In the genomic region with DNA sequence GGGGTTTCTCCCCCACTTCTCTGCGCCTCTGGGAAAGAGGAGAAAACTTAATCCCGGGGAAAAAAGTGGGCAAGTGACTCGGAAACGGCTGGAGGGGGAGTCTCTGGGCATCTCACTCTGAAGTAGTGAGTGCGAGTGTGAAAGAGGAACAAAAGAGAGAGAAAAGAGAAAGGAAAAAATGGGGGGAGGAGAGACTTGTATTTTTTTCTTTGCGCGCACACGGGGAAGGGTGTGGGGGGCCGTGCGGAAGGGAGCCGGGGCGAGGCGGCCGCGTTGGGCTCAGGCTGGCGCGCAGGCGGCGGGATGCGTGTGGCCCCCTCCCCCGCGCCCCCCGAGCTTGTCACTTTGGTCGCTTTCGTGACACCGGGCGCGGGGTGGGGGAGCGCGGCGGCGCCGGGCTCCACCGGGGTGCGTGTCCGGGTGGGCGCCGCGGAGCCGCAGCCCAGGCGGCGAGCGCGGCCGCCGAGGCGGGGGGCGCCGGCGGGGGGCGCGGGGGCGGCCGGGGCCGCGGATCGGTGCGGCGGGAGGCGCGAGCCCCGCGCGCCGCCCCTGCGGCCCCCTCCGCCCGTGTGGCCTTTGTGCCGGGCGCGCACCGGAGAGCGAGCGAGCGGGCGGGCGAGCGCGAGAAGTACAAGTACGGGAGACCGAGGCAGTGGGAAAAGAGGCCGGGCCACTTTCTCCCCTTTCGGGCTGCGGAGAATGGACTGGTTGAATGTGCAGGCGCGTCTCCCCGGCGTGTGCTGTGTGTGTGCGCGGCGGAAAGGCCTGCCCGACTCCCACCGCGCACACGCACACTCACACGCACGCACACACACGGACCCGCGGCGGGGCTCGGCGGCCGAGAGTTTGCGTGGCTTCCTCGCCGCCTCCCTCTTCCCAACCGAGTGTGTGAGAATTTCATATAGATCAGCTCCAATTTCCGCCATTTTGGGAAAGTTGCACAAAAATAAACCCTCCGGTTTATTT, we compare ENCODE assay signal across 8 cellular contexts. TPM values are rescaled to one million over a fixed set of nuclear protein-coding genes. Genes with fewer than 3 reads are reported as not detected.
DNase-seq lines count a peak whose midpoint lies in the region; ATAC-seq and TF ChIP-seq lines count a peak whose summit lies in the region.

No MANE protein-coding gene starts in this region.

- ATAC-seq in GM18498 (IDR thresholded peaks at IDR 0.05; ENCODE audit: unreplicated experiment) (peak; percentile 32), HG02610 (IDR thresholded peaks at IDR 0.05; ENCODE audit: unreplicated experiment) (peak; percentile 27), HG02840 (IDR thresholded peaks at IDR 0.05; ENCODE audit: low FRiP score, unreplicated experiment) (no peak)
- ATAC-seq in activated T-cell treated with anti-CD3 and anti-CD28 coated beads, Interleukin-2, amount 50 U/mL, for 4 hours: peak; percentile 38 to 39

- peaks cover 9% of the 10 kb centered on the region for H3K36me3 Mint-ChIP-seq in activated T-cell treated with anti-CD3 and anti-CD28 coated beads, Interleukin-2, amount 50 U/mL, for 4 hours (ENCODE audit: insufficient read depth)

- H3K4me1 ChIP-seq in esophagus muscularis mucosa (peaks cover 0 to 10% (median 7%) of the 10 kb centered on the region in 4 donors), muscle layer of duodenum (ENCODE audit: control insufficient read depth in 1 of 2, insufficient read depth in 2 of 2, low read length in 2 of 2) (peaks cover 0 to 5% of the 10 kb centered on the region in 2 donors), testis (no peaks in the 10 kb centered on the region)

- H3K27ac ChIP-seq in esophagus muscularis mucosa (replicated peaks in 1 of 4) (peak overlapping the region; percentile 69 to 81 (median 78)), muscle layer of duodenum (ENCODE audit: low read length) (peak overlapping the region; percentile 89), testis (peak overlapping the region; percentile 84 to 86)

- H3K27me3 ChIP-seq in esophagus muscularis mucosa (no peaks in the 10 kb centered on the region), muscle layer of duodenum (ENCODE audit: low read depth, low read length) (no peaks in the 10 kb centered on the region), testis (no peaks in the 10 kb centered on the region)

- H3K4me3 ChIP-seq in esophagus muscularis mucosa (peak overlapping the region; percentile 68 to 93 (median 84)), muscle layer of duodenum (ENCODE audit: low read depth in 1 of 2, low read length in 2 of 2) (peak overlapping the region; percentile 86 to 99), testis (peak overlapping the region; percentile 78 to 92)

- peaks cover 19% of the 10 kb centered on the region for H3K4me1 Mint-ChIP-seq in activated T-cell treated with anti-CD3 and anti-CD28 coated beads, Interleukin-2, amount 50 U/mL, for 4 hours (ENCODE audit: low read depth)

- peak overlapping the region; percentile 100 for H3K4me3 Mint-ChIP-seq in activated T-cell treated with anti-CD3 and anti-CD28 coated beads, Interleukin-2, amount 50 U/mL, for 4 hours

- H3K9me3 Mint-ChIP-seq in activated T-cell treated with anti-CD3 and anti-CD28 coated beads, Interleukin-2, amount 50 U/mL, for 4 hours: no peaks in the 10 kb centered on the region

- H3K9me3 ChIP-seq in esophagus muscularis mucosa: no peaks in the 10 kb centered on the region
- no peaks in the 10 kb centered on the region for H3K9me3 ChIP-seq in muscle layer of duodenum (ENCODE audit: control insufficient read depth in 1 of 2, low read length in 2 of 2)
- H3K9me3 ChIP-seq in testis: no peaks in the 10 kb centered on the region

- no peak for TF ChIP-seq POLR2A in esophagus muscularis mucosa (IDR thresholded peaks at IDR 0.05; ENCODE audit: low read depth)
- TF ChIP-seq POLR2A in testis (IDR thresholded peaks at IDR 0.05): no peak

- no peaks in the 10 kb centered on the region for H3K36me3 ChIP-seq in esophagus muscularis mucosa
- H3K36me3 ChIP-seq in muscle layer of duodenum (ENCODE audit: control insufficient read depth in 1 of 2, insufficient read depth in 2 of 2, low read length in 2 of 2): no peaks in the 10 kb centered on the region
- no peaks in the 10 kb centered on the region for H3K36me3 ChIP-seq in testis (ENCODE audit: low read depth, missing control alignments)

- TF ChIP-seq EP300 in esophagus muscularis mucosa (IDR thresholded peaks at IDR 0.05): no peak

- TF ChIP-seq CTCF in esophagus muscularis mucosa (IDR thresholded peaks at IDR 0.05) (no peak), testis (IDR thresholded peaks at IDR 0.05) (no peak)

- intact Hi-C loops in esophagus muscularis mucosa (cut with DNase I) (loop anchor here (5.0 kb wide), 1 partner anchor 127 kb away; no protein-coding TSS in a partner anchor), testis (cut with DNase I; ENCODE audit: low total_unique reads) (no loop called here)

- 0% methylated on average over 33 of the region's 110 CpGs for WGBS in esophagus muscularis mucosa
- WGBS in testis, 2 donors: 0 to 1% methylated on average over 42 to 85 of the region's 110 CpGs

- H3K27me3 Mint-ChIP-seq in activated T-cell treated with anti-CD3 and anti-CD28 coated beads, Interleukin-2, amount 50 U/mL, for 4 hours (ENCODE audit: low read depth): no peaks in the 10 kb centered on the region

- DNase-seq in NCI-H774 (lab: John Stamatoyannopoulos, UW) (peak; percentile 31), esophagus muscularis mucosa (ENCODE audit: extremely low spot score) (no peak), testis (peak; percentile 49)
- DNase-seq in activated T-cell treated with anti-CD3 and anti-CD28 coated beads, Interleukin-2, amount 50 U/mL, for 4 hours: peak; percentile 32

RNA-seq across cellular contexts. Expression of gene L3MBTL3, which starts 0.7 kb away (rescaled TPM):
- total RNA-seq in activated T-cell treated with anti-CD3 and anti-CD28 coated beads, Interleukin-2, amount 50 U/mL, for 4 hours: 10 to 100 TPM; 10.0 to 13.5 (median 11.8) TPM
- 1 to 10 TPM; 3.1 to 6.7 (median 3.6) TPM for total RNA-seq in esophagus muscularis mucosa
- total RNA-seq in testis: 10 to 100 TPM; 25.0 to 32.3 TPM
- 11.0 TPM for polyA plus RNA-seq in testis (ENCODE audit: insufficient read depth, low read depth, low replicate concordance)
